Comparison of ENCODE assay signal across 8 cellular contexts in genomic region chr10:71216751-71217265, GRCh38. TPM values are rescaled to one million over a fixed set of nuclear protein-coding genes. Genes with fewer than 3 reads are reported as not detected.
DNase-seq lines count a peak whose midpoint lies in the region; ATAC-seq, FAIRE-seq and TF ChIP-seq lines count a peak whose summit lies in the region.

No MANE protein-coding gene starts in this region.

- FAIRE-seq in endothelial cell of umbilical vein (lab: Jason Lieb, UNC), result no peak

- no peaks in the 10 kb centered on the region for H3K9me3 ChIP-seq in CD4-positive, alpha-beta T cell (ENCODE audit: control insufficient read depth, low read length)
- H3K9me3 ChIP-seq in endothelial cell of umbilical vein (replicated peaks; ENCODE audit: control insufficient read depth, insufficient read depth, low read length) (no peaks in the 10 kb centered on the region), neural progenitor cell (ENCODE audit: low read depth) (no peaks in the 10 kb centered on the region)

- H2AFZ ChIP-seq in endothelial cell of umbilical vein (ENCODE audit: low read depth, low read length), result peak overlapping the region; percentile 69
- H2AFZ ChIP-seq in neural progenitor cell (replicated peaks), result peak overlapping the region; percentile 73

- H3K79me2 ChIP-seq in endothelial cell of umbilical vein (ENCODE audit: control insufficient read depth, insufficient read depth, low read length) (no peaks in the 10 kb centered on the region), neural progenitor cell (ENCODE audit: low read depth) (peaks cover 34% of the 10 kb centered on the region)

- no peaks in the 10 kb centered on the region for H3K36me3 Mint-ChIP-seq in CD4-positive, alpha-beta T cell (ENCODE audit: low read depth)
- H3K36me3 Mint-ChIP-seq in neural progenitor cell, result no peaks in the 10 kb centered on the region

- H3K9ac ChIP-seq in endothelial cell of umbilical vein (replicated peaks; ENCODE audit: extremely low read depth, insufficient read depth, low read length), result no peak overlapping the region
- H3K9ac ChIP-seq in neural progenitor cell, result no peak overlapping the region

- TF ChIP-seq CTCF in CD4-positive, alpha-beta T cell (IDR thresholded peaks at IDR 0.05), result no peak
- TF ChIP-seq CTCF in endothelial cell of umbilical vein (IDR thresholded peaks at IDR 0.05; ENCODE audit: extremely low read depth in 1 of 2, insufficient read depth in 1 of 2, low read depth in 1 of 2, low read length in 2 of 2), result no peak
- no peak for TF ChIP-seq CTCF in neural progenitor cell (IDR thresholded peaks at IDR 0.05)

- H3K9me1 ChIP-seq in endothelial cell of umbilical vein (replicated peaks; ENCODE audit: control insufficient read depth, extremely low read depth, insufficient read depth, low read length), result no peaks in the 10 kb centered on the region

- peaks cover 55% of the 10 kb centered on the region for H3K27me3 ChIP-seq in CD4-positive, alpha-beta T cell (ENCODE audit: control insufficient read depth, insufficient read depth, low read length)
- peaks cover 25 to 42% of the 10 kb centered on the region in 2 experiments for H3K27me3 ChIP-seq in endothelial cell of umbilical vein (ENCODE audit: control insufficient read depth in 2 of 2, insufficient read depth in 2 of 2, low read length in 2 of 2)
- peaks cover 22% of the 10 kb centered on the region for H3K27me3 ChIP-seq in neural progenitor cell

- dilution Hi-C loops in endothelial cell of umbilical vein (cut with MboI; ENCODE audit: extremely low pct_ligation_motif_present, low sequenced_read_pairs), result no loop called here

- TF ChIP-seq POLR2A in endothelial cell of umbilical vein (IDR thresholded peaks at IDR 0.05; ENCODE audit: low read depth, low read length), result no peak
- no peak for TF ChIP-seq POLR2A in erythroblast (IDR thresholded peaks at IDR 0.05; ENCODE audit: low read length)

- no peak for DNase-seq in CD4-positive, alpha-beta T cell
- DNase-seq in NCI-H69 (lab: John Stamatoyannopoulos, UW) (peak; percentile 48), endothelial cell of umbilical vein (ENCODE audit: low read depth, low spot score) (no peak), neural progenitor cell (ENCODE audit: low spot score) (no peak), COR-L47 (lab: John Stamatoyannopoulos, UW) (no peak), erythroblast (lab: John Stamatoyannopoulos, UW) (no peak), HT-29 (ENCODE audit: low spot score) (no peak), epidermal melanocyte (ENCODE audit: insufficient read length, low spot score) (no peak)

- H3K4me1 Mint-ChIP-seq in CD4-positive, alpha-beta T cell (ENCODE audit: low read depth), result peaks cover 10% of the 10 kb centered on the region
- peaks cover 44% of the 10 kb centered on the region for H3K4me1 Mint-ChIP-seq in neural progenitor cell

- peaks cover 33% of the 10 kb centered on the region for H3F3A ChIP-seq in neural progenitor cell (ENCODE audit: low read depth)

- ATAC-seq in CD4-positive, alpha-beta T cell (ENCODE audit: poor library complexity), result no peak

- no peak overlapping the region for H3K27ac ChIP-seq in CD4-positive, alpha-beta T cell (ENCODE audit: low read depth, low read length)
- H3K27ac ChIP-seq in endothelial cell of umbilical vein (ENCODE audit: insufficient read depth, low read depth, low read length), result no peak overlapping the region
- H3K27ac ChIP-seq in neural progenitor cell, result no peak overlapping the region

- BruUV-seq in endothelial cell of umbilical vein (replicated peaks; lab: Mats Ljungman, UMichigan), result no TSS peak

- no peaks in the 10 kb centered on the region for H3K9me3 Mint-ChIP-seq in CD4-positive, alpha-beta T cell
- H3K9me3 Mint-ChIP-seq in neural progenitor cell, result no peaks in the 10 kb centered on the region

- H3K4me1 ChIP-seq in endothelial cell of umbilical vein (ENCODE audit: control insufficient read depth, extremely low read depth, insufficient read depth, low read length) (peaks cover 23% of the 10 kb centered on the region), neural progenitor cell (peaks cover 33% of the 10 kb centered on the region)

- H3K4me3 ChIP-seq in endothelial cell of umbilical vein (replicated peaks in 1 of 3; ENCODE audit: insufficient read depth in 1 of 3, low read depth in 1 of 3, low read length in 3 of 3) (peak overlapping the region; percentile 21 to 57 (median 24)), neural progenitor cell (peak overlapping the region; percentile 45)

- H3K4me2 ChIP-seq in endothelial cell of umbilical vein (ENCODE audit: insufficient read depth, low read length) (peak overlapping the region; percentile 70), neural progenitor cell (peak overlapping the region; percentile 91)

- POLR2A ChIA-PET in CD4-positive, alpha-beta T cell (lab: Charles Lee), result no interaction called here
- POLR2A ChIA-PET in endothelial cell of umbilical vein (lab: Charles Lee), result no interaction called here

- H3K27me3 Mint-ChIP-seq in CD4-positive, alpha-beta T cell, result peaks cover 63% of the 10 kb centered on the region
- peaks cover 30% of the 10 kb centered on the region for H3K27me3 Mint-ChIP-seq in neural progenitor cell (ENCODE audit: insufficient read depth, low read depth)

- H3K36me3 ChIP-seq in endothelial cell of umbilical vein (ENCODE audit: control insufficient read depth in 2 of 2, extremely low read depth in 1 of 2, insufficient read depth in 2 of 2, low read length in 2 of 2) (no peaks in the 10 kb centered on the region), neural progenitor cell (no peaks in the 10 kb centered on the region)

- H3K4me3 Mint-ChIP-seq in CD4-positive, alpha-beta T cell, result peak overlapping the region; percentile 20
- peak overlapping the region; percentile 72 for H3K4me3 Mint-ChIP-seq in neural progenitor cell

- H3K27ac Mint-ChIP-seq in CD4-positive, alpha-beta T cell, result no peak overlapping the region
- H3K27ac Mint-ChIP-seq in neural progenitor cell, result no peak overlapping the region

- intact Hi-C loops in CD4-positive, alpha-beta T cell (cut with DNase I, micrococcal nuclease), result no loop called here
- intact Hi-C loops in endothelial cell of umbilical vein (cut with micrococcal nuclease), result no loop called here

- CTCF ChIA-PET in CD4-positive, alpha-beta T cell (lab: Charles Lee), result no interaction called here
- CTCF ChIA-PET in endothelial cell of umbilical vein (lab: Charles Lee), result interaction anchor here (1.0 to 8.1 kb wide), 6 partner anchors 25 to 68 kb away, joined by 3 to 51 read pairs (median 6); no protein-coding TSS in a partner anchor

- H4K20me1 ChIP-seq in endothelial cell of umbilical vein (replicated peaks; ENCODE audit: control insufficient read depth, extremely low read depth, insufficient read depth, low read length) (no peaks in the 10 kb centered on the region), neural progenitor cell (ENCODE audit: low read depth) (peaks cover 30% of the 10 kb centered on the region)

TF ChIP-seq in endothelial cell of umbilical vein, 7 proteins besides CTCF, POLR2A, EP300 and RAD21:
- TF ChIP-seq MAX (IDR thresholded peaks at IDR 0.05; ENCODE audit: insufficient read depth, insufficient read length), result no peak
- TF ChIP-seq FOS (IDR thresholded peaks at IDR 0.05; ENCODE audit: borderline replicate concordance, insufficient read depth, low read length), result no peak
- TF ChIP-seq EZH2 (IDR thresholded peaks at IDR 0.05; ENCODE audit: borderline replicate concordance, low read depth, low read length, severe bottlenecking), result no peak
- TF ChIP-seq POLR2AphosphoS5 (IDR thresholded peaks at IDR 0.05; ENCODE audit: insufficient read depth, low read depth, low read length), result no peak
- TF ChIP-seq JUN (IDR thresholded peaks at IDR 0.05; ENCODE audit: borderline replicate concordance, insufficient read depth, insufficient read length, low read depth), result no peak
- TF ChIP-seq MYC (IDR thresholded peaks at IDR 0.05; ENCODE audit: low read depth, low read length), result no peak
- TF ChIP-seq GATA2 (IDR thresholded peaks at IDR 0.05; ENCODE audit: insufficient read depth, insufficient read length, low read depth, low read length), result no peak
TF ChIP-seq in endothelial cell of umbilical vein: peak in this region for 0.

RNA-seq across cellular contexts. Expression of gene UNC5B, which starts 4.4 kb away (rescaled TPM):
- under 1 TPM in 1 of 2 experiments, not detected in 1; 0.03 TPM for total RNA-seq in CD4-positive, alpha-beta T cell
- total RNA-seq in endothelial cell of umbilical vein, result 2.5 and 5.4 TPM in 2 replicates
- polyA plus RNA-seq in endothelial cell of umbilical vein, result 0.39 and 0.57 TPM in 2 replicates
- polyA plus RNA-seq in endothelial cell of umbilical vein (2011; cell fraction: cytosol; rRNA removed), result 0.37 and 0.45 TPM in 2 replicates
- 0.73 and 0.76 TPM in 2 replicates for polyA plus RNA-seq in endothelial cell of umbilical vein (2011; cell fraction: nucleus; rRNA removed)
- 0.18 and 0.37 TPM in 2 replicates for polyA plus RNA-seq in endothelial cell of umbilical vein (2012)
- 0.39 and 0.49 TPM in 2 replicates for polyA minus RNA-seq in endothelial cell of umbilical vein
- 3.7 TPM for polyA minus RNA-seq in endothelial cell of umbilical vein (2011; cell fraction: cytosol; rRNA and poly(A)+ RNA removed)
- polyA minus RNA-seq in endothelial cell of umbilical vein (2011; cell fraction: nucleus; rRNA and poly(A)+ RNA removed), result 0.24 and 0.29 TPM in 2 replicates
- 3.3 and 9.2 TPM in 2 replicates for total RNA-seq in neural progenitor cell (ENCODE audit: low replicate concordance)
- 0.21 and 0.51 TPM in 2 replicates for total RNA-seq in HT-29 (2014; rRNA removed; shearing (Covaris generic))
